ENCODE assay signal across 22 cellular contexts in genomic region chr5:77397686-77398300, GRCh38.
DNase-seq lines count a peak whose midpoint lies in the region; ATAC-seq and TF ChIP-seq lines count a peak whose summit lies in the region.
"Had no signal": no experiment of that assay in that cellular context is flagged by ENCODE, and none has a peak within 500 bp of the region (broad histone marks: within the 10 kb centered on the region; RNA-seq: fewer than 3 reads in every experiment).

No MANE protein-coding gene starts in this region.

- no peaks in the 10 kb centered on the region for H3K36me3 ChIP-seq in HAP-1 (replicated peaks)

- no peaks in the 10 kb centered on the region for H3K27me3 ChIP-seq in HAP-1 (ENCODE audit: low read depth)

- H3K4me1 ChIP-seq in HAP-1, result no peaks in the 10 kb centered on the region

- H3K4me3 Mint-ChIP-seq in glutamatergic neuron (ENCODE audit: unreplicated experiment) (no peak overlapping the region), progenitor cell of endocrine pancreas (ENCODE audit: low read depth) (no peak overlapping the region)
- H3K4me3 Mint-ChIP-seq: CD8-positive, alpha-beta memory T cell had no signal

- H3K4me1 Mint-ChIP-seq in glutamatergic neuron (ENCODE audit: low read depth, unreplicated experiment) (peaks cover 24% of the 10 kb centered on the region), progenitor cell of endocrine pancreas (ENCODE audit: low read depth) (peaks cover 26% of the 10 kb centered on the region)

- peaks cover 2% of the 10 kb centered on the region for H3K27me3 Mint-ChIP-seq in glutamatergic neuron (ENCODE audit: unreplicated experiment)
- no peaks in the 10 kb centered on the region for H3K27me3 Mint-ChIP-seq in progenitor cell of endocrine pancreas

- H3K9me3 Mint-ChIP-seq in glutamatergic neuron (ENCODE audit: unreplicated experiment) (peaks cover 3% of the 10 kb centered on the region), progenitor cell of endocrine pancreas (ENCODE audit: low read depth) (no peaks in the 10 kb centered on the region)
- H3K9me3 Mint-ChIP-seq: CD8-positive, alpha-beta memory T cell had no signal

- POLR2A ChIA-PET in RWPE1 (lab: Yijun Ruan, JAX; ENCODE audit: low non-redundant PET), result no interaction called here

- no peak for ATAC-seq in GM21576 (IDR thresholded peaks at IDR 0.05; ENCODE audit: unreplicated experiment)
- ATAC-seq: K562, SK-N-SH treated with all-trans-retinoic acid at 6 μM for 48 hours had no signal

- H3K4me3 ChIP-seq in HAP-1, result no peak overlapping the region
- H3K4me3 ChIP-seq: K562 had no signal

- H3K36me3 Mint-ChIP-seq in glutamatergic neuron (ENCODE audit: unreplicated experiment) (no peaks in the 10 kb centered on the region), progenitor cell of endocrine pancreas (ENCODE audit: insufficient read depth) (no peaks in the 10 kb centered on the region)
- H3K36me3 Mint-ChIP-seq: CD8-positive, alpha-beta memory T cell had no signal

- in situ Hi-C loops in SK-MEL-5 (cut with HindIII; ENCODE audit: low pct_unique_long_range_greater_than_20kb, low sequenced_read_pairs) (no loop called here), HAP-1 (cut with MboI; ENCODE audit: low sequenced_read_pairs) (no loop called here)

- TF ChIP-seq CTCF in glutamatergic neuron (IDR thresholded peaks at IDR 0.05; ENCODE audit: partially characterized antibody, unreplicated experiment), result no peak
- peak; percentile 10 for TF ChIP-seq CTCF in progenitor cell of endocrine pancreas (IDR thresholded peaks at IDR 0.05; ENCODE audit: unreplicated experiment)
- TF ChIP-seq CTCF in RWPE1 (conservative IDR thresholded peaks at IDR 0.05; ENCODE audit: low read depth), result no peak

- DNase-seq in EH (ENCODE audit: low read depth) (peak; percentile 49), SK-MEL-5 (ENCODE audit: low read depth, low spot score) (peak; percentile 11), glutamatergic neuron (no peak), progenitor cell of endocrine pancreas (ENCODE audit: low spot score, unreplicated experiment) (no peak), HAP-1 (ENCODE audit: low spot score in 2 of 2) (no peak), iPS-NIHi11 (ENCODE audit: low spot score) (no peak), RWPE1 (ENCODE audit: low spot score) (no peak)
- DNase-seq: C1 segment of cervical spinal cord; CD8-positive, alpha-beta memory T cell; DND-41; GDM1; GOT3; NCI-H1105 treated with DMSO at 0.1 percent for 48 hours; NCI-H187; NCI-H2107; NCI-H510A; NCI-H748 treated with DMSO at 0.1 percent for 48 hours; NK-92 treated with Interleukin-12 subunit alpha and Interleukin-12 subunit beta, amount 100 ng/mL, for 24 hours; SHP77 had no signal

- no peaks in the 10 kb centered on the region for H3K9me3 ChIP-seq in HAP-1

- peak overlapping the region; percentile 87 for H3K27ac Mint-ChIP-seq in glutamatergic neuron (ENCODE audit: unreplicated experiment)
- H3K27ac Mint-ChIP-seq in progenitor cell of endocrine pancreas, result peak overlapping the region; percentile 90

- CTCF ChIA-PET in RWPE1 (lab: Yijun Ruan, JAX), result interaction anchor here (0.6 kb wide), 3 partner anchors 14 to 572 kb away, joined by 3 to 5 read pairs (median 4); no protein-coding TSS in a partner anchor

- H3K27ac ChIP-seq in RWPE1, result no peak overlapping the region

Comparison
In these comparisons a context has a peak if more than half of its experiments do, and no peak if none do; other contexts are left out.
1. DNase-seq: peak in EH (single experiment) and SK-MEL-5 (single experiment); none in glutamatergic neuron (single experiment), progenitor cell of endocrine pancreas (single experiment), HAP-1 (0 of 2), iPS-NIHi11 (single experiment) and RWPE1 (single experiment).